In genomic region chr11:110296226-110297081, GRCh38 we compare ENCODE assay signal across 1 cellular context.
TF ChIP-seq lines count a peak whose summit lies in the region.

TSS of gene RDX (minus strand) at chr11:110296614. CDS start at chr11:110279692, 16,922 bp downstream.

TF ChIP-seq in K562, 482 proteins besides CTCF, POLR2A, EP300 and RAD21 (continued from another document and continues in another):
- TF ChIP-seq E2F6 (IDR thresholded peaks at IDR 0.05; ENCODE audit: borderline replicate concordance in 1 of 2, extremely low read depth in 1 of 2, insufficient read depth in 1 of 2, insufficient read length in 1 of 2, low read depth in 1 of 2, low read length in 1 of 2, poor library complexity in 1 of 2, severe bottlenecking in 1 of 2) (peak in 1 of 2 experiments; percentile 75), MTA2 (IDR thresholded peaks at IDR 0.05; ENCODE audit: low read depth) (no peak), U2AF1 (optimal IDR thresholded peaks at IDR 0.05; ENCODE audit: low read depth, low read length) (no peak), HMGXB4 (CRISPR knock-in tag; IDR thresholded peaks at IDR 0.05) (no peak), CREB3L1 (IDR thresholded peaks at IDR 0.05; ENCODE audit: borderline replicate concordance, low read depth) (no peak), DMBX1 (CRISPR knock-in tag; IDR thresholded peaks at IDR 0.05; ENCODE audit: borderline replicate concordance) (no peak), SNAPC5 (CRISPR knock-in tag; IDR thresholded peaks at IDR 0.05) (no peak), NFE2 (IDR thresholded peaks at IDR 0.05; ENCODE audit: low read depth) (no peak), LCOR (CRISPR knock-in tag; IDR thresholded peaks at IDR 0.05) (no peak), MTA1 (IDR thresholded peaks at IDR 0.05; ENCODE audit: borderline replicate concordance) (no peak), MBD1 (CRISPR knock-in tag; IDR thresholded peaks at IDR 0.05) (no peak), C11orf30 (IDR thresholded peaks at IDR 0.05; ENCODE audit: low read depth) (no peak), ZNF583 (CRISPR knock-in tag; IDR thresholded peaks at IDR 0.05) (peak; percentile 34; the same call in 1 of the 2 replicates), KLF6 (CRISPR knock-in tag; IDR thresholded peaks at IDR 0.05; ENCODE audit: borderline replicate concordance) (no peak), FOXA3 (CRISPR knock-in tag; conservative IDR thresholded peaks at IDR 0.05 in 1 of 2, IDR thresholded peaks at IDR 0.05 in 1 of 2) (no peak), RBM34 (IDR thresholded peaks at IDR 0.05; ENCODE audit: borderline replicate concordance, insufficient read depth, low read length) (no peak), KAT7 (CRISPR knock-in tag; IDR thresholded peaks at IDR 0.05; ENCODE audit: borderline replicate concordance) (no peak), VEZF1 (CRISPR knock-in tag; IDR thresholded peaks at IDR 0.05) (peak; percentile 100), PRMT5 (CRISPR knock-in tag; IDR thresholded peaks at IDR 0.05) (no peak), ZBTB1 (CRISPR knock-in tag; IDR thresholded peaks at IDR 0.05; ENCODE audit: borderline replicate concordance, low read depth) (peak; percentile 95), ZNF766 (CRISPR knock-in tag; conservative IDR thresholded peaks at IDR 0.05) (no peak), GATAD2A (IDR thresholded peaks at IDR 0.05) (no peak), GTF2E2 (tag; IDR thresholded peaks at IDR 0.05) (peak; percentile 35; the same call in 1 of the 2 replicates), ZSCAN32 (CRISPR knock-in tag; IDR thresholded peaks at IDR 0.05) (no peak), ELF1 (tag; IDR thresholded peaks at IDR 0.05) (no peak), GTF3C2 (IDR thresholded peaks at IDR 0.05; ENCODE audit: borderline replicate concordance, extremely low read depth, insufficient read length) (no peak), CBX8 (IDR thresholded peaks at IDR 0.05; ENCODE audit: borderline replicate concordance, extremely low read depth, low read depth, low read length, poor library complexity, severe bottlenecking) (no peak), DLX4 (CRISPR knock-in tag; IDR thresholded peaks at IDR 0.05) (no peak), MEIS2 (IDR thresholded peaks at IDR 0.05; ENCODE audit: partially characterized antibody) (no peak), SAFB (IDR thresholded peaks at IDR 0.05; ENCODE audit: borderline replicate concordance, low read depth, low read length) (no peak), BCLAF1 (IDR thresholded peaks at IDR 0.05; ENCODE audit: borderline replicate concordance in 1 of 2, control insufficient read depth in 1 of 2, low read depth in 2 of 2, low read length in 1 of 2) (no peak), EGR1 (conservative IDR thresholded peaks at IDR 0.05) (peak; percentile 4; the same call in 1 of the 2 replicates), E2F8 (IDR thresholded peaks at IDR 0.05; ENCODE audit: low read depth, partially characterized antibody) (no peak), CUX1 (CRISPR knock-in tag; IDR thresholded peaks at IDR 0.05) (no peak)
